10 cellular contexts compared by ENCODE assay signal in the genomic region with DNA sequence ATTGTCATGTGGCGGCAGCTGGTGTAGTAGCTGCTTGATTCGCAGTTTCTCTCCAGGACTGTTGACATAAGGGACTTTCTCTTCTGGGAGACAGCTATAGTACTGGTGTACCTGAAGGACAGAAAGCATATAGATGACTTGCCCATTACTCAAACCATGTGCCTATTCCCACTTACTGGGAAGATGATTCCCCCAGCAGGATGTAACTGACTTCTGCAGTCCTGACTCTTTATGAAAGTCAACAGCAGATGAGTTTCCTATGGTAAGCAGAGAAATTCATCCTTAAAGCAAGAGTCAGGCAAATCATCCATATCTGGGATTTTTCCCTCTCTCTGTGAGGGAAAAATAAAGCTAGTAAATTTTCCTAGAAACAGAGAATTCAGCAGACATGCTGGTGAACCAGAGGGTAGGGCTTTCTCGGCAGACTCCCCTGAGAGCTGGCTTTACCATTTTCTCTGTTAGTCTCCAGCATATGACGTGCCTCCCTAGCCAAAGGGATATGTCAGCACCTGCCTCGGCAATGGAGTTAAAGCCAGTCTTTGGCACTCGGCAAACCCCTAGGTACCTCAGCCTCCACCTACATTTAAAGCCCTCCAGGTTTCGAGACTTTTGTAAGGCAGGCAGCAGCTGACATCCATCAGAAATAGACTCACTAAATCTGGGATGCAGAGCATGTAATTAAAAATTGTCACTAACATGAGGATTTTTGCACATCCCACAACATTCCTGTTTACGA.
DNase-seq lines count a peak whose midpoint lies in the region; ATAC-seq and TF ChIP-seq lines count a peak whose summit lies in the region.
"Had no signal": no experiment of that assay in that cellular context is flagged by ENCODE, and none has a peak within 500 bp of the region (broad histone marks: within the 10 kb centered on the region; RNA-seq: fewer than 3 reads in every experiment).

No MANE protein-coding gene starts in this region.

- peak overlapping the region in 1 of 2 donors; percentile 1 for H3K4me3 ChIP-seq in esophagus (ENCODE audit: low read depth in 1 of 2, low read length in 2 of 2)

- H3K4me3 Mint-ChIP-seq in stimulated activated memory B cell treated with anti-CD40 and anti-IgM and Interleukin-4, amounts not matched to agents 10 μg/mL and 1 μg/mL and 100 μg/mL, for 72 hours = no peak overlapping the region

- 46 to 62% methylated on average over 8 of the region's 8 CpGs for WGBS in esophagus, 2 donors

- no peaks in the 10 kb centered on the region for H3K27me3 Mint-ChIP-seq in stimulated activated memory B cell treated with anti-CD40 and anti-IgM and Interleukin-4, amounts not matched to agents 10 μg/mL and 1 μg/mL and 100 μg/mL, for 72 hours

- H3K4me1 ChIP-seq in esophagus (ENCODE audit: control insufficient read depth in 2 of 2, insufficient read depth in 2 of 2, low read length in 1 of 2) = peaks cover 0 to 5% of the 10 kb centered on the region in 2 donors

- H3K4me1 Mint-ChIP-seq in stimulated activated memory B cell treated with anti-CD40 and anti-IgM and Interleukin-4, amounts not matched to agents 10 μg/mL and 1 μg/mL and 100 μg/mL, for 72 hours = peaks cover 20% of the 10 kb centered on the region

- no peaks in the 10 kb centered on the region for H3K36me3 Mint-ChIP-seq in stimulated activated memory B cell treated with anti-CD40 and anti-IgM and Interleukin-4, amounts not matched to agents 10 μg/mL and 1 μg/mL and 100 μg/mL, for 72 hours

- TF ChIP-seq POLR2A in GM18505 (IDR thresholded peaks at IDR 0.05; ENCODE audit: borderline replicate concordance, extremely low read depth, insufficient read depth, insufficient read length) = no peak

- H3K27ac Mint-ChIP-seq in stimulated activated memory B cell treated with anti-CD40 and anti-IgM and Interleukin-4, amounts not matched to agents 10 μg/mL and 1 μg/mL and 100 μg/mL, for 72 hours = peak overlapping the region; percentile 47

- H3K36me3 ChIP-seq in esophagus (ENCODE audit: control insufficient read depth in 2 of 2, insufficient read depth in 2 of 2, low read length in 1 of 2) = no peaks in the 10 kb centered on the region

- no peaks in the 10 kb centered on the region for H3K27me3 ChIP-seq in esophagus (ENCODE audit: control insufficient read depth in 1 of 2, insufficient read depth in 2 of 2, low read length in 2 of 2)

- H3K9me3 Mint-ChIP-seq in stimulated activated memory B cell treated with anti-CD40 and anti-IgM and Interleukin-4, amounts not matched to agents 10 μg/mL and 1 μg/mL and 100 μg/mL, for 72 hours = no peaks in the 10 kb centered on the region

- H3K9me3 ChIP-seq in esophagus (ENCODE audit: control insufficient read depth in 2 of 2, insufficient read depth in 1 of 2, low read depth in 1 of 2, low read length in 1 of 2) = no peaks in the 10 kb centered on the region

- H3K27ac ChIP-seq in esophagus (ENCODE audit: low read depth in 2 of 2, low read length in 1 of 2) = peak overlapping the region; percentile 36 to 61

- DNase-seq in DMS53 (lab: John Stamatoyannopoulos, UW) = no peak
- DNase-seq: caudate nucleus; NK-92 treated with Interleukin-12 subunit alpha and Interleukin-12 subunit beta, amount 100 ng/mL, for 24 hours; stimulated activated naive CD8-positive, alpha-beta T cell treated with anti-CD3 and anti-CD28 coated beads, Interleukin-15, Interleukin-2, amounts not matched to agents 100 U/mL and 50 U/mL, for 24 hours had no signal

- ATAC-seq in GM19351 (IDR thresholded peaks at IDR 0.05; ENCODE audit: unreplicated experiment) (peak; percentile 25), HG03095 (IDR thresholded peaks at IDR 0.05; ENCODE audit: unreplicated experiment) (peak; percentile 18), GM21737 (IDR thresholded peaks at IDR 0.05; ENCODE audit: unreplicated experiment) (no peak), GM18505 (IDR thresholded peaks at IDR 0.05; ENCODE audit: unreplicated experiment) (no peak)
- no peak for ATAC-seq in stimulated activated memory B cell treated with anti-CD40 and anti-IgM and Interleukin-4, amounts not matched to agents 10 μg/mL and 1 μg/mL and 100 μg/mL, for 72 hours
- ATAC-seq: stimulated activated naive CD8-positive, alpha-beta T cell treated with anti-CD3 and anti-CD28 coated beads, Interleukin-15, Interleukin-2, amounts not matched to agents 100 U/mL and 50 U/mL, for 24 hours had no signal

Comparison
In these comparisons a context has a peak if more than half of its experiments do, and no peak if none do; other contexts are left out.
1. ATAC-seq: peak in GM19351 (single experiment) and HG03095 (single experiment); none in stimulated activated memory B cell treated with anti-CD40 and anti-IgM and Interleukin-4, amounts not matched to agents 10 μg/mL and 1 μg/mL and 100 μg/mL, for 72 hours (single experiment), GM21737 (single experiment) and GM18505 (single experiment).